Comparison of ENCODE assay signal across 16 cellular contexts in the genomic region with DNA sequence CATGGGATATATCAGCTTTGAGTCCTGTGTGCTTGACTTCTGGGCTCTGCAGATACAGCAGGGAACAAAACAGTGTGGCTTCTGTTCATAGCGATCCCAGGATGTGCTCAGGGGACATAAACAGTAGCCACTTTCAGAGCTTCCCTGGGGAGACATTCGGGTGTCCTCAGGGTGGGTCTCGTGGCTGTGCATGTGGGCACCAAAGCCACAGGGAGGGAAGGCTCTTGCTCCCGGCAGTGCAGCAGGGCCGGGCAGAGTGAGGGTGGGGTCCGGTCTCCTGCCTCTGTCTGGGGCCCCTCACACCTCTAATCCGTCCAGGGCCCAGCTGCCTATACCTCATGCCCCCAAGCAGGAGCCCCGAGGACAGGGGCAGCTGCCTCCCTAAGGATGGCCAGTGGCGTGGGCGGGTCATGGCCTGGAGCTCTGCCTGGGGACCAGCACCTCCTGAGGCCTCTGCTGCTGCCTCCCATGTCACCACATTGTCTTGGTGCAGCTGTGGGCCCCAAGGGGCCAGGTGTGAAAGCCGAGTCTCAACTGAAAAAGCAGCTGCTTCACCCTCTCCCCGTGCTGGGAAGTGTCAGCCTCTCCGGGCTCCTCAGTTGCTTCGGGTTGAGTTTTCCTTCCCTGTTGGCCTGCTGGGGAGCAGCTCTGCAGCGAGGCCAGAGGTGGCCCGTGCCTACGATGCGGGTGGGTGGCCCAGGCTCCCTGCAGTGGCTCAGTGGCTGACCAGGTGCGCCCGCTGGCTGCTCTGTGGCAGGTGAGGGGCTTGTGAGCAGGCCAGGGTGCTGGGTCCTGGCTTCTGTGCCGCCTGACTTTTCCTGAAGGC. TPM values are rescaled to one million over a fixed set of nuclear protein-coding genes. Genes with fewer than 3 reads are reported as not detected.
DNase-seq lines count a peak whose midpoint lies in the region; ATAC-seq, FAIRE-seq and TF ChIP-seq lines count a peak whose summit lies in the region.
"Had no signal": no experiment of that assay in that cellular context is flagged by ENCODE, and none has a peak within 500 bp of the region (broad histone marks: within the 10 kb centered on the region; RNA-seq: fewer than 3 reads in every experiment).

No MANE protein-coding gene starts in this region.

- intact Hi-C loops in HepG2 (cut with micrococcal nuclease; ENCODE audit: unreplicated experiment), result no loop called here

- no peak overlapping the region for H3K4me2 ChIP-seq in HepG2 (ENCODE audit: low read depth, low read length)

- H3K4me3 ChIP-seq in SJCRH30 (no peak overlapping the region), HepG2 (replicated peaks in 1 of 3; ENCODE audit: insufficient read depth in 1 of 3, low read depth in 2 of 3, low read length in 3 of 3) (no peak overlapping the region), suprapubic skin (no peak overlapping the region)
- H3K4me3 ChIP-seq: HAP-1, psoas muscle had no signal

- 0 out of 2 replicates have a peak, but pooled peaks cover 3% of the 10 kb centered on the region for H4K20me1 ChIP-seq in HepG2 (ENCODE audit: insufficient read depth, low read length)

- TF ChIP-seq POLR2A in HepG2 (IDR thresholded peaks at IDR 0.05; ENCODE audit: insufficient read depth in 1 of 2, low read depth in 2 of 2, low read length in 2 of 2) (no peak), suprapubic skin (IDR thresholded peaks at IDR 0.05) (no peak)

- H2AFZ ChIP-seq in HepG2 (ENCODE audit: low read length), result no peak overlapping the region

- H3K27me3 ChIP-seq in SJCRH30, result no peaks in the 10 kb centered on the region
- H3K27me3 ChIP-seq in HepG2 (ENCODE audit: control insufficient read depth in 1 of 2, insufficient read depth in 2 of 2, low read length in 2 of 2), result no peaks in the 10 kb centered on the region
- H3K27me3 ChIP-seq in suprapubic skin, result no peaks in the 10 kb centered on the region

- TF ChIP-seq EP300 in HepG2 (IDR thresholded peaks at IDR 0.05; ENCODE audit: low read depth in 2 of 2, low read length in 2 of 2) (no peak), HepG2 (CRISPR knock-in tag; IDR thresholded peaks at IDR 0.05; ENCODE audit: borderline replicate concordance) (no peak), suprapubic skin (IDR thresholded peaks at IDR 0.05) (no peak)

- H3K79me2 ChIP-seq in HepG2 (ENCODE audit: insufficient read depth, low read length), result peaks cover 9% of the 10 kb centered on the region

- no peak overlapping the region for H3K27ac ChIP-seq in SJCRH30
- H3K27ac ChIP-seq in HepG2 (ENCODE audit: extremely low read length, insufficient read depth, low read length), result no peak overlapping the region
- H3K27ac ChIP-seq in suprapubic skin, result peak overlapping the region; percentile 21
- H3K27ac ChIP-seq: psoas muscle had no signal

- H3K36me3 ChIP-seq in SJCRH30 (no peaks in the 10 kb centered on the region), HepG2 (replicated peaks in 1 of 2; ENCODE audit: control insufficient read depth in 1 of 2, insufficient read depth in 2 of 2, low read length in 2 of 2) (peaks cover 4 to 6% of the 10 kb centered on the region in 2 experiments; a peak in 3 of 5 replicates), suprapubic skin (peaks cover 26% of the 10 kb centered on the region)

- FAIRE-seq in HepG2 (lab: Jason Lieb, UNC), result no peak
- FAIRE-seq: D721Med had no signal

- POLR2A ChIA-PET in HepG2 (lab: Yijun Ruan, JAX), result no interaction called here

- H3K9me3 ChIP-seq in SJCRH30 (replicated peaks), result no peaks in the 10 kb centered on the region
- no peaks in the 10 kb centered on the region for H3K9me3 ChIP-seq in HepG2 (ENCODE audit: low read length)
- no peaks in the 10 kb centered on the region for H3K9me3 ChIP-seq in suprapubic skin
- H3K9me3 ChIP-seq: HAP-1, psoas muscle had no signal

- no peak for TF ChIP-seq RAD21 in HepG2 (CRISPR knock-in tag; IDR thresholded peaks at IDR 0.05)

- no TSS peak for BruUV-seq in HepG2 (replicated peaks; lab: Mats Ljungman, UMichigan)

- WGBS in HepG2 (ENCODE audit: low lambda C conversion rate), result 100% methylated on average over 1 of the region's 21 CpGs
- WGBS in suprapubic skin, result 70% methylated on average over 7 of the region's 21 CpGs

- CTCF ChIA-PET in HepG2 (lab: Yijun Ruan, JAX; ENCODE audit: low intra/inter-chr PET ratio, low total read pairs), result no interaction called here

- no peak for TF ChIP-seq CTCF in GM20000 (IDR thresholded peaks at IDR 0.05; ENCODE audit: extremely low read depth, missing control alignments)
- TF ChIP-seq CTCF in HepG2 (CRISPR knock-in tag; IDR thresholded peaks at IDR 0.05), result no peak
- TF ChIP-seq CTCF in suprapubic skin (IDR thresholded peaks at IDR 0.05), result no peak

- no peak overlapping the region for H3K9ac ChIP-seq in HepG2 (ENCODE audit: insufficient read depth, low read depth, low read length)

- in situ Hi-C loops in HepG2 (cut with HindIII; ENCODE audit: extremely low pct_ligation_motif_present, low pct_unique_long_range_greater_than_20kb), result no loop called here

- DNase-seq in GM20000 (ENCODE audit: low spot score) (peak; percentile 71), SJCRH30 (peak; percentile 51 to 66), HepG2 (ENCODE audit: low spot score) (no peak), suprapubic skin (ENCODE audit: low spot score in 2 of 2) (no peak), NCI-H1694 treated with DMSO at 0.1 percent for 48 hours (lab: John Stamatoyannopoulos, UW) (no peak)
- DNase-seq: activated CD4-positive, alpha-beta T cell treated with anti-CD3 and anti-CD28 coated beads for 48 hours; mammary epithelial cell; NCI-H2029; T-cell had no signal

- ATAC-seq in HepG2, result no peak
- ATAC-seq in HG02981 (IDR thresholded peaks at IDR 0.05; ENCODE audit: unreplicated experiment), result no peak
- ATAC-seq in HG02678 (IDR thresholded peaks at IDR 0.05; ENCODE audit: unreplicated experiment), result no peak
- ATAC-seq: psoas muscle, T-cell had no signal

- H3K4me1 ChIP-seq in SJCRH30 (peaks cover 11% of the 10 kb centered on the region), HepG2 (ENCODE audit: insufficient read depth, low read length) (peaks cover 46% of the 10 kb centered on the region), suprapubic skin (peaks cover 52% of the 10 kb centered on the region)

RNA-seq across cellular contexts. Expression of gene TPCN2, which starts 3.8 kb away (rescaled TPM):
- 3.9 and 5.5 TPM in 2 replicates for total RNA-seq in SJCRH30 (2014; rRNA removed; shearing (Covaris generic))
- total RNA-seq in HepG2 (2016; rRNA removed; fragmentation: Illumina TruSeq; extraction: Trizol) (2.0 and 5.9 TPM in 2 replicates), suprapubic skin (10 to 100 TPM in 3 of 4 donors, 1 to 10 TPM in 1; 8.4 to 30.3 (median 24.4) TPM)
- total RNA-seq in HepG2 (2016; cell fraction: cytosol; rRNA removed; fragmentation: Illumina TruSeq; extraction: Trizol; ENCODE audit: low read depth), result 3.5 and 4.3 TPM in 2 replicates
- 1.8 and 5.7 TPM in 2 replicates for total RNA-seq in HepG2 (2016; cell fraction: insoluble cytoplasmic fraction; rRNA removed; fragmentation: Illumina TruSeq; extraction: Trizol)
- 2.4 and 2.5 TPM in 2 replicates for total RNA-seq in HepG2 (2016; cell fraction: membrane; rRNA removed; fragmentation: Illumina TruSeq; extraction: Trizol)
- 7.8 and 11.5 TPM in 2 replicates for total RNA-seq in HepG2 (2016; cell fraction: nucleus; rRNA removed; fragmentation: Illumina TruSeq; extraction: Trizol)
- polyA plus RNA-seq in HepG2 (2011; rRNA removed), result 5.6 and 6.9 TPM in 2 replicates
- polyA plus RNA-seq in HepG2 (2011; cell fraction: cytosol; rRNA removed), result 3.3 and 3.5 TPM in 2 replicates
- 37.2 and 42.8 TPM in 2 replicates for polyA plus RNA-seq in HepG2 (2011; cell fraction: nucleus; rRNA removed)
- 4.5 and 4.7 TPM in 2 replicates for polyA plus RNA-seq in HepG2 (2012)
- 0.52 and 0.74 TPM in 2 replicates for polyA plus RNA-seq in HepG2 (2016; cell fraction: cytosol; fragmentation: Illumina TruSeq; extraction: Trizol; ENCODE audit: low read depth)
- 1.7 and 2.1 TPM in 2 replicates for polyA plus RNA-seq in HepG2 (2016; cell fraction: insoluble cytoplasmic fraction; fragmentation: Illumina TruSeq; extraction: Trizol; ENCODE audit: low read depth)
- polyA plus RNA-seq in HepG2 (2016; cell fraction: membrane; fragmentation: Illumina TruSeq; extraction: Trizol; ENCODE audit: low read depth), result 1.3 TPM in 2 replicates
- polyA plus RNA-seq in HepG2 (2016; cell fraction: nucleus; fragmentation: Illumina TruSeq; extraction: Trizol; ENCODE audit: insufficient read depth, low read depth), result 17.8 and 19.4 TPM in 2 replicates
- 10.3 and 20.2 TPM in 2 replicates for polyA minus RNA-seq in HepG2 (2011; rRNA and poly(A)+ RNA removed; ENCODE audit: low replicate concordance)
- polyA minus RNA-seq in HepG2 (2011; cell fraction: cytosol; rRNA and poly(A)+ RNA removed), result 1.6 TPM in 2 replicates
- 14.9 and 16.5 TPM in 2 replicates for polyA minus RNA-seq in HepG2 (2011; cell fraction: nucleus; rRNA and poly(A)+ RNA removed)

RNA-seq across cellular contexts. Expression of gene MRGPRF, which starts 39.5 kb away (rescaled TPM):
- 0.35 and 0.51 TPM in 2 replicates for total RNA-seq in SJCRH30 (2014; rRNA removed; shearing (Covaris generic))
- total RNA-seq in HepG2 (2016; rRNA removed; fragmentation: Illumina TruSeq; extraction: Trizol), result not detected in 2 replicates
- not detected in 2 replicates for total RNA-seq in HepG2 (2016; cell fraction: cytosol; rRNA removed; fragmentation: Illumina TruSeq; extraction: Trizol; ENCODE audit: low read depth)
- not detected in 2 replicates for total RNA-seq in HepG2 (2016; cell fraction: insoluble cytoplasmic fraction; rRNA removed; fragmentation: Illumina TruSeq; extraction: Trizol)
- not detected in 2 replicates for total RNA-seq in HepG2 (2016; cell fraction: membrane; rRNA removed; fragmentation: Illumina TruSeq; extraction: Trizol)
- total RNA-seq in HepG2 (2016; cell fraction: nucleus; rRNA removed; fragmentation: Illumina TruSeq; extraction: Trizol), result not detected in 2 replicates
- polyA plus RNA-seq in HepG2 (2011; rRNA removed), result not detected in 2 replicates
- polyA plus RNA-seq in HepG2 (2011; cell fraction: cytosol; rRNA removed), result not detected in 2 replicates
- not detected in 2 replicates for polyA plus RNA-seq in HepG2 (2011; cell fraction: nucleus; rRNA removed)
- not detected in 2 replicates for polyA plus RNA-seq in HepG2 (2012)
- polyA plus RNA-seq in HepG2 (2016; cell fraction: cytosol; fragmentation: Illumina TruSeq; extraction: Trizol; ENCODE audit: low read depth), result not detected in 2 replicates
- not detected in 2 replicates for polyA plus RNA-seq in HepG2 (2016; cell fraction: insoluble cytoplasmic fraction; fragmentation: Illumina TruSeq; extraction: Trizol; ENCODE audit: low read depth)
- polyA plus RNA-seq in HepG2 (2016; cell fraction: membrane; fragmentation: Illumina TruSeq; extraction: Trizol; ENCODE audit: low read depth), result not detected in 2 replicates
- not detected in 2 replicates for polyA plus RNA-seq in HepG2 (2016; cell fraction: nucleus; fragmentation: Illumina TruSeq; extraction: Trizol; ENCODE audit: insufficient read depth, low read depth)
- polyA minus RNA-seq in HepG2 (2011; rRNA and poly(A)+ RNA removed; ENCODE audit: low replicate concordance), result 1.1 TPM in 1 of 2 replicates, not detected in the other
- not detected in 2 replicates for polyA minus RNA-seq in HepG2 (2011; cell fraction: cytosol; rRNA and poly(A)+ RNA removed)
- not detected in 2 replicates for polyA minus RNA-seq in HepG2 (2011; cell fraction: nucleus; rRNA and poly(A)+ RNA removed)
- 1 to 10 TPM; 2.0 to 9.8 (median 4.8) TPM for total RNA-seq in suprapubic skin
- total RNA-seq: activated T-helper 2 cell treated with anti-CD3 and anti-CD28 coated beads, Interferon-gamma antibody, Interleukin-2, Interleukin-4, amounts not matched to agents 10 μg/mL and 5 μg/mL and 100 μg/mL, durations not matched to agents 14 hours and 24 hours and 36 hours; HT1080; T-cell had no signal

Comparison
In these comparisons a context has a peak if more than half of its experiments do, and no peak if none do; other contexts are left out.
1. DNase-seq: peak in GM20000 (single experiment) and SJCRH30 (2 of 2); none in HepG2 (single experiment), suprapubic skin (0 of 2) and NCI-H1694 treated with DMSO at 0.1 percent for 48 hours (single experiment).